ENCODE assay signal across 24 cellular contexts in genomic region chr2:71361631-71362030, GRCh38.
"Had no signal": no experiment of that assay in that cellular context is flagged by ENCODE, and none has a peak within 500 bp of the region (broad histone marks: within the 10 kb centered on the region; RNA-seq: fewer than 3 reads in every experiment).

No MANE protein-coding gene starts in this region.

- H3K27me3 Mint-ChIP-seq: activated naive CD4-positive, alpha-beta T cell treated with anti-CD3 and anti-CD28 coated beads, Interleukin-2, amount 10 ng/mL, durations not matched to agents 7 days and 5 days; natural killer cell treated with Interleukin-12 subunit alpha and Interleukin-12 subunit beta and Interleukin-15 and Interleukin-18, amount 100 ng/mL, for 72 hours; stimulated activated naive CD8-positive, alpha-beta T cell treated with anti-CD3 and anti-CD28 coated beads, Interleukin-15, Interleukin-2, amounts not matched to agents 100 ng/mL and 50 ng/mL, for 24 hours had no signal

- H3K27me3 ChIP-seq: adrenal gland, gastroesophageal sphincter, heart right ventricle, left lung, tibial nerve had no signal

- H3K27ac ChIP-seq: adrenal gland, gastroesophageal sphincter, heart right ventricle, left lung, skin epidermis, tibial nerve had no signal

- ATAC-seq: activated CD4-positive, CD25-positive, alpha-beta regulatory T cell treated with anti-CD3 and anti-CD28 coated beads, Interleukin-2, amount 50 U/mL, for 24 hours; esophagus mucosa; gastroesophageal sphincter; heart right ventricle; left lung; natural killer cell treated with Interleukin-12 subunit alpha and Interleukin-12 subunit beta and Interleukin-15 and Interleukin-18, amount 100 ng/mL, for 72 hours; right cardiac atrium had no signal

- H3K27ac Mint-ChIP-seq: activated naive CD4-positive, alpha-beta T cell treated with anti-CD3 and anti-CD28 coated beads, Interleukin-2, amount 10 ng/mL, durations not matched to agents 7 days and 5 days; mesothelial cell of epicardium; natural killer cell treated with Interleukin-12 subunit alpha and Interleukin-12 subunit beta and Interleukin-15 and Interleukin-18, amount 100 ng/mL, for 72 hours; T-helper 1 cell treated with Interleukin-12 subunit alpha and Interleukin-12 subunit beta and Interleukin-4 antibody, amounts not matched to agents 30 μg/mL and 1 μg/mL, for 36 hours had no signal

- H3K9me3 Mint-ChIP-seq: activated naive CD4-positive, alpha-beta T cell treated with anti-CD3 and anti-CD28 coated beads, Interleukin-2, amount 10 ng/mL, durations not matched to agents 7 days and 5 days; mesothelial cell of epicardium; natural killer cell treated with Interleukin-12 subunit alpha and Interleukin-12 subunit beta and Interleukin-15 and Interleukin-18, amount 100 ng/mL, for 72 hours; stimulated activated naive CD8-positive, alpha-beta T cell treated with anti-CD3 and anti-CD28 coated beads, Interleukin-15, Interleukin-2, amounts not matched to agents 100 ng/mL and 50 ng/mL, for 24 hours; T-helper 1 cell treated with Interleukin-12 subunit alpha and Interleukin-12 subunit beta and Interleukin-4 antibody, amounts not matched to agents 30 μg/mL and 1 μg/mL, for 36 hours had no signal

- FAIRE-seq: astrocyte, bronchial epithelial cell, urothelium cell line had no signal

- H3K9me3 ChIP-seq: adrenal gland, gastroesophageal sphincter, heart right ventricle, left lung, tibial nerve had no signal

- DNase-seq: activated CD4-positive, alpha-beta T cell treated with anti-CD3 and anti-CD28 coated beads, Interleukin-2, amount 50 U/mL, for 4 hours; activated naive CD4-positive, alpha-beta T cell treated with anti-CD3 and anti-CD28 coated beads, Interleukin-2, amount 10 ng/mL, durations not matched to agents 7 days and 5 days; adrenal gland; cerebellar nuclear complex; effector CD4-positive, alpha-beta T cell; heart right ventricle; left lung; occipital lobe; posterior cingulate gyrus; right cardiac atrium; stimulated activated CD4-positive, alpha-beta T cell treated with anti-CD3 and anti-CD28 coated beads, Interleukin-15, amount 100 ng/mL, for 24 hours; stimulated activated CD4-positive, alpha-beta T cell treated with anti-CD3 and anti-CD28 coated beads, Interleukin-2, amount 100 ng/mL, for 48 hours had no signal

- H3K4me1 Mint-ChIP-seq: mesothelial cell of epicardium had no signal

- H3K4me3 Mint-ChIP-seq: activated naive CD4-positive, alpha-beta T cell treated with anti-CD3 and anti-CD28 coated beads, Interleukin-2, amount 10 ng/mL, durations not matched to agents 7 days and 5 days; mesothelial cell of epicardium; natural killer cell treated with Interleukin-12 subunit alpha and Interleukin-12 subunit beta and Interleukin-15 and Interleukin-18, amount 100 ng/mL, for 72 hours; stimulated activated naive CD8-positive, alpha-beta T cell treated with anti-CD3 and anti-CD28 coated beads, Interleukin-15, Interleukin-2, amounts not matched to agents 100 ng/mL and 50 ng/mL, for 24 hours; T-helper 1 cell treated with Interleukin-12 subunit alpha and Interleukin-12 subunit beta and Interleukin-4 antibody, amounts not matched to agents 30 μg/mL and 1 μg/mL, for 36 hours had no signal
